ENCODE assay signal across 1 cellular context in the genomic region with DNA sequence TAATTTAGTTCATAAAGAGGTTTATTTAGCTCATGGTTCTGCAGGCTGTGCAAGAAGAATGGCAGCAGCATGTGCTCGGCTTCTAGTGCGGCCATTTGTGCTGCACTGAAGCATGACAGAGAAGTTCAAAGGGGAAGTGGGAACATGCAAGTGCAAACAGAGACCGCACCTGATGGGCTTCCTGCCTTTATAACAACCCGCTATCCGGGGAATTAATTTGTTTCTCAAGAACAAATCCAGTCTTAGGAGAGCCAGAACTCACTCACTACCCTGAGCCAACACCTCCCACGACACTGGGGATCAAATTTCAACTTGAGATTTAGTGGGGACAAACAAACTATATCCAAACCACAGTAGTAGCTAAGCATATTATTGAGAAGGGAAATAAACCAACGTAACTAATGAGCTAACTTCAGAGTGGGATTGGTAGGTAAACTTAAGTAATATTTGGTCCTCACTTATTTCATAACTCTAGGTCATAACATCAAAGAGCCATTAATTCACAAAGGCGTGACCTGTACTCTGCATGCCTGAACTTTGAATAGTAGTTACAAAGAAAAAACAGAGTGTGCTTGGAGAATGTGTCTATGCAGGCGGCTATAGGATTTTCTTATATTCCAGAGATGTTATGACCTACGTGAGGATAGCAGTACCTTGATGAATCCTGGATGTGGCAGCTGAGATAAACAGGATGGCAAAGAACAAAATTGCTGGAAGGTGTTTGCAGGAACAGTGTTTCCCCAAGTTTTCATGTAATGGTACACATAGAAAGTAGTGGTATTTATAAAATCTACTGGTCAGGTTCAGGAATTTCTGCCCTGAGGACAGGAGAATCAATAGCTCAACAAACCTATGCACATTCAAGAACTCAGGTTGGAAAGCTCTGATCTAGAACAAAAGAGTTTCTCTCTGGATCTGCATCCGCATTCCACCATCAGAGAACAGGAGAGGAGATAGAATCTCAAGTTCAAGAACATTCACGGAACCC.
TF ChIP-seq lines count a peak whose summit lies in the region.

No MANE protein-coding gene starts in this region.

TF ChIP-seq in HepG2, 621 proteins besides CTCF, POLR2A, EP300 and RAD21 (continued from another document and continues in another):
- TF ChIP-seq ZNF292 (CRISPR knock-in tag; IDR thresholded peaks at IDR 0.05; ENCODE audit: borderline replicate concordance, low read depth) (peak; percentile 19; the same call in 1 of the 2 replicates), HMG20A (CRISPR knock-in tag; IDR thresholded peaks at IDR 0.05; ENCODE audit: borderline replicate concordance) (peak; percentile 40; the same call in 1 of the 2 replicates), RARG (CRISPR knock-in tag; IDR thresholded peaks at IDR 0.05; ENCODE audit: low read depth) (no peak), GZF1 (CRISPR knock-in tag; IDR thresholded peaks at IDR 0.05) (no peak), ZNF224 (CRISPR knock-in tag; IDR thresholded peaks at IDR 0.05) (no peak), SRSF1 (optimal IDR thresholded peaks at IDR 0.05; ENCODE audit: low read depth, low read length) (no peak), ZNF792 (CRISPR knock-in tag; IDR thresholded peaks at IDR 0.05) (no peak), ZNF780A (CRISPR knock-in tag; IDR thresholded peaks at IDR 0.05) (no peak), SOX6 (IDR thresholded peaks at IDR 0.05) (no peak), SOX6 (CRISPR knock-in tag; IDR thresholded peaks at IDR 0.05) (peak; percentile 39; the same call in 1 of the 2 replicates), ZNF644 (CRISPR knock-in tag; IDR thresholded peaks at IDR 0.05; ENCODE audit: low read depth) (no peak), TBX2 (CRISPR knock-in tag; IDR thresholded peaks at IDR 0.05; ENCODE audit: borderline replicate concordance) (no peak; the same call in 1 of the 2 replicates), KDM5A (IDR thresholded peaks at IDR 0.05; ENCODE audit: borderline replicate concordance, low read length) (no peak), ZKSCAN1 (IDR thresholded peaks at IDR 0.05; ENCODE audit: low read length) (no peak), TCF7 (IDR thresholded peaks at IDR 0.05; ENCODE audit: low read depth) (peak; percentile 76), ZBTB7A (CRISPR knock-in tag; IDR thresholded peaks at IDR 0.05) (no peak), NCOA5 (CRISPR knock-in tag; IDR thresholded peaks at IDR 0.05) (no peak), JARID2 (CRISPR knock-in tag; IDR thresholded peaks at IDR 0.05; ENCODE audit: insufficient replicate concordance) (no peak), BORCS8-MEF2B (CRISPR knock-in tag; IDR thresholded peaks at IDR 0.05) (no peak), SMAD3 (CRISPR knock-in tag; IDR thresholded peaks at IDR 0.05) (0 out of 2 replicates have a peak, but pooled peaks have one; percentile 18), ZBTB20 (CRISPR knock-in tag; IDR thresholded peaks at IDR 0.05; ENCODE audit: borderline replicate concordance, low read depth) (no peak), AHR (CRISPR knock-in tag; IDR thresholded peaks at IDR 0.05) (no peak), ZNF33B (CRISPR knock-in tag; IDR thresholded peaks at IDR 0.05) (no peak), GTF3A (CRISPR knock-in tag; conservative IDR thresholded peaks at IDR 0.05) (no peak), NR2C2 (CRISPR knock-in tag; IDR thresholded peaks at IDR 0.05; ENCODE audit: borderline replicate concordance) (peak; percentile 33; the same call in 1 of the 2 replicates), ZNF558 (CRISPR knock-in tag; IDR thresholded peaks at IDR 0.05; ENCODE audit: borderline replicate concordance) (0 out of 2 replicates have a peak, but pooled peaks have one; percentile 22), AKAP8 (CRISPR knock-in tag; IDR thresholded peaks at IDR 0.05) (no peak), AGO1 (IDR thresholded peaks at IDR 0.05; ENCODE audit: low read depth, low read length, poor library complexity, severe bottlenecking) (no peak), ATAD3A (CRISPR knock-in tag; IDR thresholded peaks at IDR 0.05) (no peak), ZMYM2 (CRISPR knock-in tag; IDR thresholded peaks at IDR 0.05) (no peak), RFX1 (IDR thresholded peaks at IDR 0.05) (no peak), NFKB2 (CRISPR knock-in tag; IDR thresholded peaks at IDR 0.05; ENCODE audit: borderline replicate concordance) (no peak), NFE2 (CRISPR knock-in tag; IDR thresholded peaks at IDR 0.05) (no peak), ISL2 (CRISPR knock-in tag; IDR thresholded peaks at IDR 0.05) (peak; percentile 74), SIX1 (CRISPR knock-in tag; IDR thresholded peaks at IDR 0.05; ENCODE audit: borderline replicate concordance) (peak; percentile 69; the same call in 1 of the 2 replicates)
- TF ChIP-seq, protein P1, sequence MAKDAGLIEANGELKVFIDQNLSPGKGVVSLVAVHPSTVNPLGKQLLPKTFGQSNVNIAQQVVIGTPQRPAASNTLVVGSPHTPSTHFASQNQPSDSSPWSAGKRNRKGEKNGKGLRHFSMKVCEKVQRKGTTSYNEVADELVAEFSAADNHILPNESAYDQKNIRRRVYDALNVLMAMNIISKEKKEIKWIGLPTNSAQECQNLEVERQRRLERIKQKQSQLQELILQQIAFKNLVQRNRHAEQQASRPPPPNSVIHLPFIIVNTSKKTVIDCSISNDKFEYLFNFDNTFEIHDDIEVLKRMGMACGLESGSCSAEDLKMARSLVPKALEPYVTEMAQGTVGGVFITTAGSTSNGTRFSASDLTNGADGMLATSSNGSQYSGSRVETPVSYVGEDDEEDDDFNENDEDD (CRISPR knock-in tag; IDR thresholded peaks at IDR 0.05; ENCODE audit: borderline replicate concordance) = no peak
- TF ChIP-seq, protein P2, sequence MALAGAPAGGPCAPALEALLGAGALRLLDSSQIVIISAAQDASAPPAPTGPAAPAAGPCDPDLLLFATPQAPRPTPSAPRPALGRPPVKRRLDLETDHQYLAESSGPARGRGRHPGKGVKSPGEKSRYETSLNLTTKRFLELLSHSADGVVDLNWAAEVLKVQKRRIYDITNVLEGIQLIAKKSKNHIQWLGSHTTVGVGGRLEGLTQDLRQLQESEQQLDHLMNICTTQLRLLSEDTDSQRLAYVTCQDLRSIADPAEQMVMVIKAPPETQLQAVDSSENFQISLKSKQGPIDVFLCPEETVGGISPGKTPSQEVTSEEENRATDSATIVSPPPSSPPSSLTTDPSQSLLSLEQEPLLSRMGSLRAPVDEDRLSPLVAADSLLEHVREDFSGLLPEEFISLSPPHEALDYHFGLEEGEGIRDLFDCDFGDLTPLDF (CRISPR knock-in tag; IDR thresholded peaks at IDR 0.05) = no peak
- TF ChIP-seq, protein P3, sequence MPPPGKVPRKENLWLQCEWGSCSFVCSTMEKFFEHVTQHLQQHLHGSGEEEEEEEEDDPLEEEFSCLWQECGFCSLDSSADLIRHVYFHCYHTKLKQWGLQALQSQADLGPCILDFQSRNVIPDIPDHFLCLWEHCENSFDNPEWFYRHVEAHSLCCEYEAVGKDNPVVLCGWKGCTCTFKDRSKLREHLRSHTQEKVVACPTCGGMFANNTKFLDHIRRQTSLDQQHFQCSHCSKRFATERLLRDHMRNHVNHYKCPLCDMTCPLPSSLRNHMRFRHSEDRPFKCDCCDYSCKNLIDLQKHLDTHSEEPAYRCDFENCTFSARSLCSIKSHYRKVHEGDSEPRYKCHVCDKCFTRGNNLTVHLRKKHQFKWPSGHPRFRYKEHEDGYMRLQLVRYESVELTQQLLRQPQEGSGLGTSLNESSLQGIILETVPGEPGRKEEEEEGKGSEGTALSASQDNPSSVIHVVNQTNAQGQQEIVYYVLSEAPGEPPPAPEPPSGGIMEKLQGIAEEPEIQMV (CRISPR knock-in tag; IDR thresholded peaks at IDR 0.05; ENCODE audit: low read depth) = no peak
- TF ChIP-seq, protein P4, sequence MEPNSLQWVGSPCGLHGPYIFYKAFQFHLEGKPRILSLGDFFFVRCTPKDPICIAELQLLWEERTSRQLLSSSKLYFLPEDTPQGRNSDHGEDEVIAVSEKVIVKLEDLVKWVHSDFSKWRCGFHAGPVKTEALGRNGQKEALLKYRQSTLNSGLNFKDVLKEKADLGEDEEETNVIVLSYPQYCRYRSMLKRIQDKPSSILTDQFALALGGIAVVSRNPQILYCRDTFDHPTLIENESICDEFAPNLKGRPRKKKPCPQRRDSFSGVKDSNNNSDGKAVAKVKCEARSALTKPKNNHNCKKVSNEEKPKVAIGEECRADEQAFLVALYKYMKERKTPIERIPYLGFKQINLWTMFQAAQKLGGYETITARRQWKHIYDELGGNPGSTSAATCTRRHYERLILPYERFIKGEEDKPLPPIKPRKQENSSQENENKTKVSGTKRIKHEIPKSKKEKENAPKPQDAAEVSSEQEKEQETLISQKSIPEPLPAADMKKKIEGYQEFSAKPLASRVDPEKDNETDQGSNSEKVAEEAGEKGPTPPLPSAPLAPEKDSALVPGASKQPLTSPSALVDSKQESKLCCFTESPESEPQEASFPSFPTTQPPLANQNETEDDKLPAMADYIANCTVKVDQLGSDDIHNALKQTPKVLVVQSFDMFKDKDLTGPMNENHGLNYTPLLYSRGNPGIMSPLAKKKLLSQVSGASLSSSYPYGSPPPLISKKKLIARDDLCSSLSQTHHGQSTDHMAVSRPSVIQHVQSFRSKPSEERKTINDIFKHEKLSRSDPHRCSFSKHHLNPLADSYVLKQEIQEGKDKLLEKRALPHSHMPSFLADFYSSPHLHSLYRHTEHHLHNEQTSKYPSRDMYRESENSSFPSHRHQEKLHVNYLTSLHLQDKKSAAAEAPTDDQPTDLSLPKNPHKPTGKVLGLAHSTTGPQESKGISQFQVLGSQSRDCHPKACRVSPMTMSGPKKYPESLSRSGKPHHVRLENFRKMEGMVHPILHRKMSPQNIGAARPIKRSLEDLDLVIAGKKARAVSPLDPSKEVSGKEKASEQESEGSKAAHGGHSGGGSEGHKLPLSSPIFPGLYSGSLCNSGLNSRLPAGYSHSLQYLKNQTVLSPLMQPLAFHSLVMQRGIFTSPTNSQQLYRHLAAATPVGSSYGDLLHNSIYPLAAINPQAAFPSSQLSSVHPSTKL (CRISPR knock-in tag; IDR thresholded peaks at IDR 0.05) = peak; percentile 79
- TF ChIP-seq, protein P5, sequence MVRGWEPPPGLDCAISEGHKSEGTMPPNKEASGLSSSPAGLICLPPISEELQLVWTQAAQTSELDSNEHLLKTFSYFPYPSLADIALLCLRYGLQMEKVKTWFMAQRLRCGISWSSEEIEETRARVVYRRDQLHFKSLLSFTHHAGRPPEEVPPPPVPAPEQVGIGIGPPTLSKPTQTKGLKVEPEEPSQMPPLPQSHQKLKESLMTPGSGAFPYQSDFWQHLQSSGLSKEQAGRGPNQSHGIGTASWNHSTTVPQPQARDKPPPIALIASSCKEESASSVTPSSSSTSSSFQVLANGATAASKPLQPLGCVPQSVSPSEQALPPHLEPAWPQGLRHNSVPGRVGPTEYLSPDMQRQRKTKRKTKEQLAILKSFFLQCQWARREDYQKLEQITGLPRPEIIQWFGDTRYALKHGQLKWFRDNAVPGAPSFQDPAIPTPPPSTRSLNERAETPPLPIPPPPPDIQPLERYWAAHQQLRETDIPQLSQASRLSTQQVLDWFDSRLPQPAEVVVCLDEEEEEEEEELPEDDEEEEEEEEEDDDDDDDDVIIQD (CRISPR knock-in tag; IDR thresholded peaks at IDR 0.05; ENCODE audit: low read depth) = no peak
- TF ChIP-seq, protein P6, sequence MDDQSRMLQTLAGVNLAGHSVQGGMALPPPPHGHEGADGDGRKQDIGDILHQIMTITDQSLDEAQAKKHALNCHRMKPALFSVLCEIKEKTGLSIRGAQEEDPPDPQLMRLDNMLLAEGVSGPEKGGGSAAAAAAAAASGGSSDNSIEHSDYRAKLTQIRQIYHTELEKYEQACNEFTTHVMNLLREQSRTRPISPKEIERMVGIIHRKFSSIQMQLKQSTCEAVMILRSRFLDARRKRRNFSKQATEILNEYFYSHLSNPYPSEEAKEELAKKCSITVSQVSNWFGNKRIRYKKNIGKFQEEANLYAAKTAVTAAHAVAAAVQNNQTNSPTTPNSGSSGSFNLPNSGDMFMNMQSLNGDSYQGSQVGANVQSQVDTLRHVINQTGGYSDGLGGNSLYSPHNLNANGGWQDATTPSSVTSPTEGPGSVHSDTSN (CRISPR knock-in tag; IDR thresholded peaks at IDR 0.05; ENCODE audit: borderline replicate concordance) = no peak
- TF ChIP-seq, protein P7, sequence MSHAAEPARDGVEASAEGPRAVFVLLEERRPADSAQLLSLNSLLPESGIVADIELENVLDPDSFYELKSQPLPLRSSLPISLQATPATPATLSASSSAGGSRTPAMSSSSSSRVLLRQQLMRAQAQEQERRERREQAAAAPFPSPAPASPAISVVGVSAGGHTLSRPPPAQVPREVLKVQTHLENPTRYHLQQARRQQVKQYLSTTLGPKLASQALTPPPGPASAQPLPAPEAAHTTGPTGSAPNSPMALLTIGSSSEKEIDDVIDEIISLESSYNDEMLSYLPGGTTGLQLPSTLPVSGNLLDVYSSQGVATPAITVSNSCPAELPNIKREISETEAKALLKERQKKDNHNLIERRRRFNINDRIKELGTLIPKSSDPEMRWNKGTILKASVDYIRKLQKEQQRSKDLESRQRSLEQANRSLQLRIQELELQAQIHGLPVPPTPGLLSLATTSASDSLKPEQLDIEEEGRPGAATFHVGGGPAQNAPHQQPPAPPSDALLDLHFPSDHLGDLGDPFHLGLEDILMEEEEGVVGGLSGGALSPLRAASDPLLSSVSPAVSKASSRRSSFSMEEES (CRISPR knock-in tag; IDR thresholded peaks at IDR 0.05) = no peak
- TF ChIP-seq, protein P8, sequence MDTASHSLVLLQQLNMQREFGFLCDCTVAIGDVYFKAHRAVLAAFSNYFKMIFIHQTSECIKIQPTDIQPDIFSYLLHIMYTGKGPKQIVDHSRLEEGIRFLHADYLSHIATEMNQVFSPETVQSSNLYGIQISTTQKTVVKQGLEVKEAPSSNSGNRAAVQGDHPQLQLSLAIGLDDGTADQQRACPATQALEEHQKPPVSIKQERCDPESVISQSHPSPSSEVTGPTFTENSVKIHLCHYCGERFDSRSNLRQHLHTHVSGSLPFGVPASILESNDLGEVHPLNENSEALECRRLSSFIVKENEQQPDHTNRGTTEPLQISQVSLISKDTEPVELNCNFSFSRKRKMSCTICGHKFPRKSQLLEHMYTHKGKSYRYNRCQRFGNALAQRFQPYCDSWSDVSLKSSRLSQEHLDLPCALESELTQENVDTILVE (CRISPR knock-in tag; IDR thresholded peaks at IDR 0.05) = no peak
- TF ChIP-seq, protein P9, sequence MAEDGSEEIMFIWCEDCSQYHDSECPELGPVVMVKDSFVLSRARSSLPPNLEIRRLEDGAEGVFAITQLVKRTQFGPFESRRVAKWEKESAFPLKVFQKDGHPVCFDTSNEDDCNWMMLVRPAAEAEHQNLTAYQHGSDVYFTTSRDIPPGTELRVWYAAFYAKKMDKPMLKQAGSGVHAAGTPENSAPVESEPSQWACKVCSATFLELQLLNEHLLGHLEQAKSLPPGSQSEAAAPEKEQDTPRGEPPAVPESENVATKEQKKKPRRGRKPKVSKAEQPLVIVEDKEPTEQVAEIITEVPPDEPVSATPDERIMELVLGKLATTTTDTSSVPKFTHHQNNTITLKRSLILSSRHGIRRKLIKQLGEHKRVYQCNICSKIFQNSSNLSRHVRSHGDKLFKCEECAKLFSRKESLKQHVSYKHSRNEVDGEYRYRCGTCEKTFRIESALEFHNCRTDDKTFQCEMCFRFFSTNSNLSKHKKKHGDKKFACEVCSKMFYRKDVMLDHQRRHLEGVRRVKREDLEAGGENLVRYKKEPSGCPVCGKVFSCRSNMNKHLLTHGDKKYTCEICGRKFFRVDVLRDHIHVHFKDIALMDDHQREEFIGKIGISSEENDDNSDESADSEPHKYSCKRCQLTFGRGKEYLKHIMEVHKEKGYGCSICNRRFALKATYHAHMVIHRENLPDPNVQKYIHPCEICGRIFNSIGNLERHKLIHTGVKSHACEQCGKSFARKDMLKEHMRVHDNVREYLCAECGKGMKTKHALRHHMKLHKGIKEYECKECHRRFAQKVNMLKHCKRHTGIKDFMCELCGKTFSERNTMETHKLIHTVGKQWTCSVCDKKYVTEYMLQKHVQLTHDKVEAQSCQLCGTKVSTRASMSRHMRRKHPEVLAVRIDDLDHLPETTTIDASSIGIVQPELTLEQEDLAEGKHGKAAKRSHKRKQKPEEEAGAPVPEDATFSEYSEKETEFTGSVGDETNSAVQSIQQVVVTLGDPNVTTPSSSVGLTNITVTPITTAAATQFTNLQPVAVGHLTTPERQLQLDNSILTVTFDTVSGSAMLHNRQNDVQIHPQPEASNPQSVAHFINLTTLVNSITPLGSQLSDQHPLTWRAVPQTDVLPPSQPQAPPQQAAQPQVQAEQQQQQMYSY (CRISPR knock-in tag; IDR thresholded peaks at IDR 0.05) = no peak
